17 cellular contexts compared by ENCODE assay signal in the genomic region with DNA sequence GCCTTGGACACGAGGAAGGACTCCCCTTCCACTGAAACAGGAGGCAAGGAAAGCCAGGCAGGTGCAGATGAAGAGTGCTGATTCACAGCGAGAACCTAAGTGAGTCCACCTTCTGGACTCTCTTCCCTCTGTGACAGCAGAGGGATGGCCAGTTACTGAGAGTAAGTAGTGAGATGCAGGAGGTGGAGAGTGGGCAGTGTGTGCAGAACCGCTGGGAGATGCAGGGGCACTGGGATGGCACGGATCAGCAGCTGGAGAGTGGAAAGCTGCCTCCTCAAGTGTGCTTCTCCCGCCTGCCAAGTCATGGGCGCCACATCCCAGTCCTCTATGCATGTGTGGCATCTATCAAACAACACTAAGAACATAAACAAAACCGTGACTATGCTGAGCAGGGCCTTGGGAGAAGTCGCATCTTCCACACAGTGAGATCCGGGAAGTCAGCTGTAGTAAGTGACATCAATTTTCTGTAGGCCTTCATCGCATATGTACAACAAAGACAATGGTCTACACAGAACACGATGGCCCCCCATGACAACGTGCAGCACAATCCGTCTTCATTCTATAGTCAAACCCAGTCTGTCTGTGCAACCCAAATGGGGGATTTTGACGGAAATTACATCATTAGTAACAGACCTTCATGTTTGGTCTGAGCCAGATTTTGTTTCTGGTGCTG.
DNase-seq lines count a peak whose midpoint lies in the region; ATAC-seq and TF ChIP-seq lines count a peak whose summit lies in the region.
"Had no signal": no experiment of that assay in that cellular context is flagged by ENCODE, and none has a peak within 500 bp of the region (broad histone marks: within the 10 kb centered on the region; RNA-seq: fewer than 3 reads in every experiment).

No MANE protein-coding gene starts in this region.

- H3K9me3 ChIP-seq in iPS-18a (ENCODE audit: control insufficient read depth, low read depth, low read length) (no peaks in the 10 kb centered on the region), vagina (no peaks in the 10 kb centered on the region)
- H3K9me3 ChIP-seq: BLaER1 had no signal

- peak; percentile 35 for DNase-seq in stimulated activated CD4-positive, alpha-beta T cell treated with anti-CD3 and anti-CD28 coated beads, Interleukin-15, amount 100 ng/mL, for 24 hours
- DNase-seq in stimulated activated CD4-positive, alpha-beta T cell treated with anti-CD3 and anti-CD28 coated beads, Interleukin-4, amount 100 ng/mL, for 4 hours = no peak
- DNase-seq in T-helper 1 cell = peak in 4 of 5 donors; percentile 27 to 48 (median 32)
- no peak for DNase-seq in vagina (ENCODE audit: extremely low spot score in 2 of 2)
- DNase-seq: activated CD4-positive, alpha-beta T cell treated with anti-CD3 and anti-CD28 coated beads, Interleukin-2, amount 50 U/mL, for 1 hour; activated naive CD4-positive, alpha-beta T cell treated with anti-CD3 and anti-CD28 coated beads, Interleukin-2, amount 50 U/mL, for 16 hours; cerebellar nuclear complex; KG1; midbrain; NCI-H1694; stimulated activated CD4-positive, alpha-beta T cell treated with anti-CD3 and anti-CD28 coated beads, Interleukin-4, amount 100 ng/mL, for 24 hours had no signal

- H3K9ac ChIP-seq in iPS-18a (ENCODE audit: low read length) = peak overlapping the region; percentile 36
- H3K9ac ChIP-seq: BLaER1 had no signal

- no peak overlapping the region for H3K27ac ChIP-seq in iPS-18a (ENCODE audit: low read length)
- H3K27ac ChIP-seq in vagina = peak overlapping the region; percentile 38
- H3K27ac ChIP-seq: BLaER1, SK-N-MC had no signal

- H3K4me1 ChIP-seq in iPS-18a (ENCODE audit: control insufficient read depth, low read depth, low read length) = peaks cover 12% of the 10 kb centered on the region
- H3K4me1 ChIP-seq in vagina = peaks cover 58% of the 10 kb centered on the region

- no peak overlapping the region for H3K4me3 ChIP-seq in iPS-18a (ENCODE audit: low read length)
- no peak overlapping the region for H3K4me3 ChIP-seq in vagina
- H3K4me3 ChIP-seq: BLaER1, SK-N-MC had no signal

- TF ChIP-seq CTCF in vagina (IDR thresholded peaks at IDR 0.05) = no peak

- no peak for TF ChIP-seq POLR2A in vagina (IDR thresholded peaks at IDR 0.05)

- H3K36me3 ChIP-seq in iPS-18a (ENCODE audit: control insufficient read depth, low read depth, low read length) (no peaks in the 10 kb centered on the region), vagina (no peaks in the 10 kb centered on the region)

- ATAC-seq in GM18867 (IDR thresholded peaks at IDR 0.05; ENCODE audit: unreplicated experiment) (no peak), HG02798 (IDR thresholded peaks at IDR 0.05; ENCODE audit: poor library complexity, unreplicated experiment) (no peak), GM21528 (IDR thresholded peaks at IDR 0.05; ENCODE audit: low FRiP score, unreplicated experiment) (no peak)

- intact Hi-C loops in vagina (cut with DNase I) = loop anchor here (5.0 kb wide), 1 partner anchor 169 kb away; no protein-coding TSS in a partner anchor

- H3K27me3 ChIP-seq in iPS-18a (ENCODE audit: control insufficient read depth, insufficient read depth, low read length) = no peaks in the 10 kb centered on the region
- H3K27me3 ChIP-seq in vagina = no peaks in the 10 kb centered on the region
- H3K27me3 ChIP-seq: BLaER1 had no signal

Comparison
In these comparisons a context has a peak if more than half of its experiments do, and no peak if none do; other contexts are left out.
1. DNase-seq: peak in stimulated activated CD4-positive, alpha-beta T cell treated with anti-CD3 and anti-CD28 coated beads, Interleukin-15, amount 100 ng/mL, for 24 hours (single experiment) and T-helper 1 cell (4 of 5); none in stimulated activated CD4-positive, alpha-beta T cell treated with anti-CD3 and anti-CD28 coated beads, Interleukin-4, amount 100 ng/mL, for 4 hours (0 of 2) and vagina (0 of 2).